Comparison of ENCODE assay signal across 1 cellular context in the genomic region with DNA sequence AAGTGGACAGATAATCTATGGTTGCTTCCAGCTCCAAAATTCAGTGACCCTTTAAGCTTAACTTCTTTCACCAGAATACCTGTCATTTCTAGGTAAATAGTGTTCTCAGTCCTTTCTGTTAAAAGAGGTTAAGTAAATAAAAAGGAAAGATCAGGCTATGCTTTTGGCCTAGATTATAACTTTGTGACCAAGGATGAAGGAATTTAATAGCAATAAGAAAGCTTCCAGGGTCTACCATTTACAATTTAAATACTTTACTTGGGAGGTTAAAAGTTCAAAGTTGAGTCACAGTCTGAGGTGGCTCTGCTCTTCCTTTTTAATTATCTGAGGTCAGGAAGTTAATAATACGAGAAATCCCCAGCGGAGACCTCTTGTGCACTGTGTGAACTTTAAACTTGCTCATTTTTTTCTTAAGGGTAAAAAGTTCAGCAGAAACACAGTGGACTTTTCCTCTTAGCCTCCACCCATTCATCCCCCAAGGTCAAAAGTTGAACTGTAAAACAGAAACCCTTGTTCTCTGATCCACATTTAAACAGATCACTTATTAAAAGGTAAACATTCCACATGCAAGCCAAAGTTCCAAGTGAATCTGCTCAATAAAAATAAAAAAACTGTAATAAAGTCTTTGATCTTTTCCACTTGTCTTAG.
A peak's percentile ranks its signal among the peaks of the same experiment; 100 is the strongest.
TF ChIP-seq lines count a peak whose summit lies in the region.

No MANE protein-coding gene starts in this region.

TF ChIP-seq in HepG2, 621 proteins besides CTCF, POLR2A, EP300 and RAD21 (continued from another document and continues in another):
- TF ChIP-seq, protein P1, sequence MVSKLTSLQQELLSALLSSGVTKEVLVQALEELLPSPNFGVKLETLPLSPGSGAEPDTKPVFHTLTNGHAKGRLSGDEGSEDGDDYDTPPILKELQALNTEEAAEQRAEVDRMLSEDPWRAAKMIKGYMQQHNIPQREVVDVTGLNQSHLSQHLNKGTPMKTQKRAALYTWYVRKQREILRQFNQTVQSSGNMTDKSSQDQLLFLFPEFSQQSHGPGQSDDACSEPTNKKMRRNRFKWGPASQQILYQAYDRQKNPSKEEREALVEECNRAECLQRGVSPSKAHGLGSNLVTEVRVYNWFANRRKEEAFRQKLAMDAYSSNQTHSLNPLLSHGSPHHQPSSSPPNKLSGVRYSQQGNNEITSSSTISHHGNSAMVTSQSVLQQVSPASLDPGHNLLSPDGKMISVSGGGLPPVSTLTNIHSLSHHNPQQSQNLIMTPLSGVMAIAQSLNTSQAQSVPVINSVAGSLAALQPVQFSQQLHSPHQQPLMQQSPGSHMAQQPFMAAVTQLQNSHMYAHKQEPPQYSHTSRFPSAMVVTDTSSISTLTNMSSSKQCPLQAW (CRISPR knock-in tag; IDR thresholded peaks at IDR 0.05) = no peak
- TF ChIP-seq ZNF567 (CRISPR knock-in tag; IDR thresholded peaks at IDR 0.05; ENCODE audit: borderline replicate concordance) (no peak), MYC (CRISPR knock-in tag; IDR thresholded peaks at IDR 0.05; ENCODE audit: borderline replicate concordance) (no peak), NFKBIZ (CRISPR knock-in tag; IDR thresholded peaks at IDR 0.05) (no peak; the same call in 1 of the 2 replicates), FOXA1 (IDR thresholded peaks at IDR 0.05) (0 out of 2 replicates have a peak, but pooled peaks have one; percentile 7), FOXA1 (CRISPR knock-in tag; IDR thresholded peaks at IDR 0.05) (peak; percentile 39; the same call in 1 of the 2 replicates), RARA (CRISPR knock-in tag; IDR thresholded peaks at IDR 0.05) (peak; percentile 100), ZNF503 (CRISPR knock-in tag; IDR thresholded peaks at IDR 0.05) (peak; percentile 49; the same call in 1 of the 2 replicates), GATA4 (IDR thresholded peaks at IDR 0.05; ENCODE audit: borderline replicate concordance, low read depth) (peak; percentile 78; the same call in 1 of the 2 replicates), ZNF552 (CRISPR knock-in tag; IDR thresholded peaks at IDR 0.05; ENCODE audit: borderline replicate concordance) (no peak), MATR3 (CRISPR knock-in tag; IDR thresholded peaks at IDR 0.05) (no peak), KLF16 (CRISPR knock-in tag; IDR thresholded peaks at IDR 0.05) (no peak), ZNF460 (CRISPR knock-in tag; IDR thresholded peaks at IDR 0.05; ENCODE audit: borderline replicate concordance) (no peak), TCF12 (IDR thresholded peaks at IDR 0.05) (no peak), TCF12 (CRISPR knock-in tag; IDR thresholded peaks at IDR 0.05) (peak; percentile 67; the same call in 1 of the 2 replicates), ZNF282 (IDR thresholded peaks at IDR 0.05; ENCODE audit: partially characterized antibody) (no peak), HNRNPH1 (optimal IDR thresholded peaks at IDR 0.05; ENCODE audit: low read depth, low read length) (no peak), GZF1 (CRISPR knock-in tag; IDR thresholded peaks at IDR 0.05) (no peak), ZNF292 (CRISPR knock-in tag; IDR thresholded peaks at IDR 0.05; ENCODE audit: borderline replicate concordance, low read depth) (no peak), ZEB1 (IDR thresholded peaks at IDR 0.05; ENCODE audit: insufficient replicate concordance, low read depth) (no peak), BRD4 (CRISPR knock-in tag; IDR thresholded peaks at IDR 0.05) (no peak), ZNF484 (CRISPR knock-in tag; IDR thresholded peaks at IDR 0.05; ENCODE audit: borderline replicate concordance, low read depth) (no peak), NCOA2 (CRISPR knock-in tag; IDR thresholded peaks at IDR 0.05) (peak; percentile 92), ZFX (CRISPR knock-in tag; IDR thresholded peaks at IDR 0.05; ENCODE audit: low read depth) (no peak), HOXA5 (CRISPR knock-in tag; IDR thresholded peaks at IDR 0.05) (no peak), DR1 (CRISPR knock-in tag; IDR thresholded peaks at IDR 0.05) (no peak), FOXA3 (CRISPR knock-in tag; IDR thresholded peaks at IDR 0.05) (peak; percentile 74; the same call in 1 of the 2 replicates), ZBTB3 (CRISPR knock-in tag; IDR thresholded peaks at IDR 0.05; ENCODE audit: borderline replicate concordance, low read depth) (0 out of 2 replicates have a peak, but pooled peaks have one; percentile 40), MLX (CRISPR knock-in tag; IDR thresholded peaks at IDR 0.05) (0 out of 2 replicates have a peak, but pooled peaks have one; percentile 5), SCMH1 (CRISPR knock-in tag; IDR thresholded peaks at IDR 0.05; ENCODE audit: borderline replicate concordance) (no peak), AKNA (CRISPR knock-in tag; IDR thresholded peaks at IDR 0.05; ENCODE audit: borderline replicate concordance) (no peak), AGO1 (IDR thresholded peaks at IDR 0.05; ENCODE audit: low read depth, low read length, poor library complexity, severe bottlenecking) (no peak), PAF1 (CRISPR knock-in tag; IDR thresholded peaks at IDR 0.05) (no peak), THRA (CRISPR knock-in tag; IDR thresholded peaks at IDR 0.05; ENCODE audit: borderline replicate concordance) (peak; percentile 93)
- TF ChIP-seq, protein P2, sequence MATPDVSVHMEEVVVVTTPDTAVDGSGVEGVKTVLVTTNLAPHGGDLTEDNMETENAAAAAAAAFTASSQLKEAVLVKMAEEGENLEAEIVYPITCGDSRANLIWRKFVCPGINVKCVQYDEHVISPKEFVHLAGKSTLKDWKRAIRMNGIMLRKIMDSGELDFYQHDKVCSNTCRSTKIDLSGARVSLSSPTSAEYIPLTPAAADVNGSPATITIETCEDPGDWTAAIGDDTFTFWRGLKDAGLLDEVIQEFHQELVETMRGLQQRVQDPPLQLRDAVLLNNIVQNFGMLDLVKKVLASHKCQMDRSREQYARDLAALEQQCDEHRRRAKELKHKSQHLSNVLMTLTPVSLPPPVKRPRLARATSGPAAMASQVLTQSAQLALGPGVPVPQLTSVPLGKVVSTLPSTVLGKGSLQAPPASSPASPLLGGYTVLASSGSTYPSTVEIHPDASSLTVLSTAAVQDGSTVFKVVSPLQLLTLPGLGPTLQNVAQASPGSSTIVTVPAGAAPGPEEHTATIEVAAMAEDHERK (CRISPR knock-in tag; IDR thresholded peaks at IDR 0.05; ENCODE audit: low read depth) = no peak
- TF ChIP-seq, protein P3, sequence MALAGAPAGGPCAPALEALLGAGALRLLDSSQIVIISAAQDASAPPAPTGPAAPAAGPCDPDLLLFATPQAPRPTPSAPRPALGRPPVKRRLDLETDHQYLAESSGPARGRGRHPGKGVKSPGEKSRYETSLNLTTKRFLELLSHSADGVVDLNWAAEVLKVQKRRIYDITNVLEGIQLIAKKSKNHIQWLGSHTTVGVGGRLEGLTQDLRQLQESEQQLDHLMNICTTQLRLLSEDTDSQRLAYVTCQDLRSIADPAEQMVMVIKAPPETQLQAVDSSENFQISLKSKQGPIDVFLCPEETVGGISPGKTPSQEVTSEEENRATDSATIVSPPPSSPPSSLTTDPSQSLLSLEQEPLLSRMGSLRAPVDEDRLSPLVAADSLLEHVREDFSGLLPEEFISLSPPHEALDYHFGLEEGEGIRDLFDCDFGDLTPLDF (CRISPR knock-in tag; IDR thresholded peaks at IDR 0.05) = no peak
- TF ChIP-seq, protein P4, sequence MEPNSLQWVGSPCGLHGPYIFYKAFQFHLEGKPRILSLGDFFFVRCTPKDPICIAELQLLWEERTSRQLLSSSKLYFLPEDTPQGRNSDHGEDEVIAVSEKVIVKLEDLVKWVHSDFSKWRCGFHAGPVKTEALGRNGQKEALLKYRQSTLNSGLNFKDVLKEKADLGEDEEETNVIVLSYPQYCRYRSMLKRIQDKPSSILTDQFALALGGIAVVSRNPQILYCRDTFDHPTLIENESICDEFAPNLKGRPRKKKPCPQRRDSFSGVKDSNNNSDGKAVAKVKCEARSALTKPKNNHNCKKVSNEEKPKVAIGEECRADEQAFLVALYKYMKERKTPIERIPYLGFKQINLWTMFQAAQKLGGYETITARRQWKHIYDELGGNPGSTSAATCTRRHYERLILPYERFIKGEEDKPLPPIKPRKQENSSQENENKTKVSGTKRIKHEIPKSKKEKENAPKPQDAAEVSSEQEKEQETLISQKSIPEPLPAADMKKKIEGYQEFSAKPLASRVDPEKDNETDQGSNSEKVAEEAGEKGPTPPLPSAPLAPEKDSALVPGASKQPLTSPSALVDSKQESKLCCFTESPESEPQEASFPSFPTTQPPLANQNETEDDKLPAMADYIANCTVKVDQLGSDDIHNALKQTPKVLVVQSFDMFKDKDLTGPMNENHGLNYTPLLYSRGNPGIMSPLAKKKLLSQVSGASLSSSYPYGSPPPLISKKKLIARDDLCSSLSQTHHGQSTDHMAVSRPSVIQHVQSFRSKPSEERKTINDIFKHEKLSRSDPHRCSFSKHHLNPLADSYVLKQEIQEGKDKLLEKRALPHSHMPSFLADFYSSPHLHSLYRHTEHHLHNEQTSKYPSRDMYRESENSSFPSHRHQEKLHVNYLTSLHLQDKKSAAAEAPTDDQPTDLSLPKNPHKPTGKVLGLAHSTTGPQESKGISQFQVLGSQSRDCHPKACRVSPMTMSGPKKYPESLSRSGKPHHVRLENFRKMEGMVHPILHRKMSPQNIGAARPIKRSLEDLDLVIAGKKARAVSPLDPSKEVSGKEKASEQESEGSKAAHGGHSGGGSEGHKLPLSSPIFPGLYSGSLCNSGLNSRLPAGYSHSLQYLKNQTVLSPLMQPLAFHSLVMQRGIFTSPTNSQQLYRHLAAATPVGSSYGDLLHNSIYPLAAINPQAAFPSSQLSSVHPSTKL (CRISPR knock-in tag; IDR thresholded peaks at IDR 0.05) = peak; percentile 97
- TF ChIP-seq, protein P5, sequence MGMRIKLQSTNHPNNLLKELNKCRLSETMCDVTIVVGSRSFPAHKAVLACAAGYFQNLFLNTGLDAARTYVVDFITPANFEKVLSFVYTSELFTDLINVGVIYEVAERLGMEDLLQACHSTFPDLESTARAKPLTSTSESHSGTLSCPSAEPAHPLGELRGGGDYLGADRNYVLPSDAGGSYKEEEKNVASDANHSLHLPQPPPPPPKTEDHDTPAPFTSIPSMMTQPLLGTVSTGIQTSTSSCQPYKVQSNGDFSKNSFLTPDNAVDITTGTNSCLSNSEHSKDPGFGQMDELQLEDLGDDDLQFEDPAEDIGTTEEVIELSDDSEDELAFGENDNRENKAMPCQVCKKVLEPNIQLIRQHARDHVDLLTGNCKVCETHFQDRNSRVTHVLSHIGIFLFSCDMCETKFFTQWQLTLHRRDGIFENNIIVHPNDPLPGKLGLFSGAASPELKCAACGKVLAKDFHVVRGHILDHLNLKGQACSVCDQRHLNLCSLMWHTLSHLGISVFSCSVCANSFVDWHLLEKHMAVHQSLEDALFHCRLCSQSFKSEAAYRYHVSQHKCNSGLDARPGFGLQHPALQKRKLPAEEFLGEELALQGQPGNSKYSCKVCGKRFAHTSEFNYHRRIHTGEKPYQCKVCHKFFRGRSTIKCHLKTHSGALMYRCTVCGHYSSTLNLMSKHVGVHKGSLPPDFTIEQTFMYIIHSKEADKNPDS (CRISPR knock-in tag; IDR thresholded peaks at IDR 0.05) = peak; percentile 41; the same call in 1 of the 2 replicates
